Comparison of ENCODE assay signal across 33 cellular contexts in the genomic region with DNA sequence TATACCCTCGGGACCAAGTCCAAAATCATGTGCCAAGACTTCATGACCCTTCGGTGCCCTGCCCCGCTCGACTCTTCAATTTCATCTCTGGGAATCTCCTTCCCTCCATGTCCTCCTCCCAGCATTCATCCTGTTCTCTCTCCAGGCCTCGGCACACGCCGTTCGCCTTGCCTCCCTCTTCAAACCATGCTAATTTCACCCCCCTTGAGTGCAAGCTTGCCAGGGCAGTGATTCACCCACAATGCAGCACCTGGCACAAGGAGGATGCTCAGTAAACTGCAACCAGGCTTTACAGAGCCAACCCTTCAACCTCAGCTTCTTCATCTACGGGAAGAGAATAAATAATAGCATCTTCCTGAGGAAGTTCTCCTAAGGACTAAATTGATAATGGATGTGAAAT. TPM values are rescaled to one million over a fixed set of nuclear protein-coding genes. Genes with fewer than 3 reads are reported as not detected.
DNase-seq lines count a peak whose midpoint lies in the region; ATAC-seq and TF ChIP-seq lines count a peak whose summit lies in the region.
"Had no signal": no experiment of that assay in that cellular context is flagged by ENCODE, and none has a peak within 500 bp of the region (broad histone marks: within the 10 kb centered on the region; RNA-seq: fewer than 3 reads in every experiment).

No MANE protein-coding gene starts in this region.

- no peak overlapping the region for H2BK12ac ChIP-seq in trophoblast cell (ENCODE audit: low read length)

- H3K9me3 ChIP-seq in trophoblast cell (ENCODE audit: insufficient read depth, low read depth, low read length), result peaks cover 6% of the 10 kb centered on the region
- no peaks in the 10 kb centered on the region for H3K9me3 ChIP-seq in hepatocyte (ENCODE audit: low read depth)
- H3K9me3 ChIP-seq: BLaER1, MG63, SJCRH30 had no signal

- H3K4me2 ChIP-seq in trophoblast cell (ENCODE audit: low read length) (no peak overlapping the region), hepatocyte (no peak overlapping the region)
- H3K4me2 ChIP-seq: BLaER1 had no signal

- H3K4me3 ChIP-seq in dorsolateral prefrontal cortex, result peak overlapping the region in 32 of 59 donors; percentile 0 to 59 (median 29)
- H3K4me3 ChIP-seq in trophoblast cell (ENCODE audit: low read depth, low read length), result no peak overlapping the region
- no peak overlapping the region for H3K4me3 ChIP-seq in hepatocyte
- H3K4me3 ChIP-seq: BLaER1, GM12878, GM23248, K562, MG63, SJCRH30 had no signal

- H2BK120ac ChIP-seq in trophoblast cell (ENCODE audit: insufficient read depth, low read length, poor library complexity), result no peak overlapping the region

- no peaks in the 10 kb centered on the region for H3K9me2 ChIP-seq in hepatocyte (replicated peaks; ENCODE audit: insufficient read depth)

- no peak overlapping the region for H3K23ac ChIP-seq in trophoblast cell (ENCODE audit: low read length)

- H3K4me1 ChIP-seq in trophoblast cell (ENCODE audit: control insufficient read depth in 1 of 2, insufficient read depth in 2 of 2, low read length in 2 of 2) (peaks cover 6 to 8% of the 10 kb centered on the region in 2 experiments), hepatocyte (ENCODE audit: insufficient read depth) (peaks cover 7% of the 10 kb centered on the region)

- H4K8ac ChIP-seq in trophoblast cell (ENCODE audit: low read depth, low read length), result no peak overlapping the region

- no peak for ATAC-seq in HG02623 (IDR thresholded peaks at IDR 0.05; ENCODE audit: unreplicated experiment)
- ATAC-seq: Right ventricle myocardium inferior had no signal

- H3K4ac ChIP-seq in trophoblast cell (ENCODE audit: low read depth, low read length), result no peak overlapping the region

- H3K9ac ChIP-seq in trophoblast cell (ENCODE audit: low read length), result no peak overlapping the region
- H3K9ac ChIP-seq: BLaER1, GM23248 had no signal

- no peak overlapping the region for H4K12ac ChIP-seq in trophoblast cell (ENCODE audit: low read depth, low read length)

- DNase-seq in NCI-H2227 (lab: John Stamatoyannopoulos, UW; ENCODE audit: unreplicated experiment), result peak; percentile 12
- no peak for DNase-seq in NCI-H2227 treated with DMSO at 0.1 percent for 48 hours (lab: John Stamatoyannopoulos, UW)
- DNase-seq in Kasumi-1 (lab: John Stamatoyannopoulos, UW), result peak; percentile 20 to 56
- DNase-seq in dorsolateral prefrontal cortex, result peak in 5 of 10 donors; percentile 34 to 75 (median 58)
- no peak for DNase-seq in trophoblast cell
- DNase-seq in hepatocyte (ENCODE audit: low spot score), result no peak
- DNase-seq: CD4-positive, alpha-beta T cell; COR-L47; DMS 273 treated with DMSO at 0.1 percent for 48 hours; DMS79; EL; GDM1; GM23248; H9; MG63; NCI-H1092; NCI-H1436; NCI-H1930; NCI-H2107; NCI-H226; NCI-H524; NCI-H748 treated with DMSO at 0.1 percent for 48 hours; NK-92 treated with Interleukin-12 subunit alpha and Interleukin-12 subunit beta, amount 100 ng/mL, for 24 hours; PC-3; SJCRH30; T-helper 1 cell had no signal

- WGBS in trophoblast cell (ENCODE audit: extremely low coverage, insufficient coverage, insufficient read length), result no CpG with 5 or more reads among the region's 9 CpGs
- WGBS in hepatocyte (ENCODE audit: low lambda C conversion rate, missing lambda C conversion rate), result 91% methylated on average over 9 of the region's 9 CpGs

- H2BK5ac ChIP-seq in trophoblast cell (ENCODE audit: low read depth, low read length, poor library complexity), result no peak overlapping the region

- H3K27ac ChIP-seq in dorsolateral prefrontal cortex, result peak overlapping the region in 47 of 59 donors; percentile 1 to 81 (median 57)
- H3K27ac ChIP-seq in trophoblast cell (ENCODE audit: low read depth, low read length), result no peak overlapping the region
- H3K27ac ChIP-seq in hepatocyte, result no peak overlapping the region
- H3K27ac ChIP-seq: BLaER1, GM23248, SJCRH30 had no signal

- no peak overlapping the region for H2AFZ ChIP-seq in trophoblast cell (ENCODE audit: insufficient read depth, low read length, poor library complexity)
- H2AFZ ChIP-seq in hepatocyte, result no peak overlapping the region
- H2AFZ ChIP-seq: GM23248 had no signal

- H4K20me1 ChIP-seq in hepatocyte (ENCODE audit: insufficient read depth, poor library complexity, severe bottlenecking), result no peaks in the 10 kb centered on the region
- H4K20me1 ChIP-seq: BLaER1 had no signal

- intact Hi-C loops in dorsolateral prefrontal cortex (cut with DNase I), result loop anchor here (1.0 to 5.0 kb wide), 3 partner anchors 52 to 196 kb away; no protein-coding TSS in a partner anchor

- H3K27me3 ChIP-seq in dorsolateral prefrontal cortex, result peaks cover 0 to 30% (median 12%) of the 10 kb centered on the region in 45 donors
- H3K27me3 ChIP-seq in trophoblast cell (ENCODE audit: insufficient read depth, low read length), result no peaks in the 10 kb centered on the region
- H3K27me3 ChIP-seq in hepatocyte, result peaks cover 34% of the 10 kb centered on the region
- H3K27me3 ChIP-seq: MG63, SJCRH30 had no signal

- H3K79me1 ChIP-seq in trophoblast cell (ENCODE audit: low read length), result peaks cover 10% of the 10 kb centered on the region

- no peak overlapping the region for H2AK5ac ChIP-seq in trophoblast cell (ENCODE audit: low read length)

- no peak for TF ChIP-seq CTCF in dorsolateral prefrontal cortex (IDR thresholded peaks at IDR 0.05 in 54 of 56, conservative IDR thresholded peaks at IDR 0.05 in 2 of 56; ENCODE audit: low read depth in 1 of 56, partially characterized antibody in 56 of 56)
- TF ChIP-seq CTCF in hepatocyte (IDR thresholded peaks at IDR 0.05; ENCODE audit: poor library complexity), result no peak

- H3K79me2 ChIP-seq in trophoblast cell (ENCODE audit: control insufficient read depth, insufficient read depth, low read length, poor library complexity) (no peaks in the 10 kb centered on the region), hepatocyte (no peaks in the 10 kb centered on the region)

- H3K36me3 ChIP-seq in trophoblast cell (ENCODE audit: control insufficient read depth in 1 of 2, insufficient read depth in 2 of 2, low read length in 2 of 2), result peaks cover 11 to 19% of the 10 kb centered on the region in 2 experiments
- no peaks in the 10 kb centered on the region for H3K36me3 ChIP-seq in hepatocyte (replicated peaks; ENCODE audit: insufficient read depth, low read depth)
- H3K36me3 ChIP-seq: BLaER1, SJCRH30 had no signal

- no peak overlapping the region for H3K14ac ChIP-seq in trophoblast cell (ENCODE audit: low read length)

- peak overlapping the region; percentile 42 for H4K91ac ChIP-seq in trophoblast cell (ENCODE audit: low read depth, low read length)

- H3K18ac ChIP-seq in trophoblast cell (ENCODE audit: low read length), result no peak overlapping the region

RNA-seq across cellular contexts. Expression of a gene that starts 4.1 kb away (rescaled TPM):
- total RNA-seq in dorsolateral prefrontal cortex, result 100 to 1,000 TPM in 6 of 120 experiments, 10 to 100 TPM in 114; 14.6 to 125 (median 65.5) TPM
- polyA plus RNA-seq in trophoblast cell (2013), result 6.1 and 6.8 TPM in 2 replicates
- 0.24 and 0.43 TPM in 2 replicates for total RNA-seq in hepatocyte
- 0.28 and 0.42 TPM in 2 replicates for polyA plus RNA-seq in hepatocyte
- total RNA-seq: A172; CD4-positive, alpha-beta T cell; GM12878; K562; LHCN-M2; PC-3; Right ventricle myocardium inferior; SJCRH30 had no signal
- polyA plus RNA-seq: GM12878, K562 had no signal

RNA-seq across cellular contexts. Expression of a gene that starts 18.2 kb away (rescaled TPM):
- total RNA-seq in dorsolateral prefrontal cortex, result not detected
- polyA plus RNA-seq in trophoblast cell (2013), result not detected in 2 replicates
- 0.47 TPM in 1 of 2 replicates, not detected in the other for total RNA-seq in hepatocyte
- not detected in 2 replicates for polyA plus RNA-seq in hepatocyte
- total RNA-seq: A172; CD4-positive, alpha-beta T cell; GM12878; GM23248; H9; K562; LHCN-M2; PC-3; Right ventricle myocardium inferior; SJCRH30 had no signal
- polyA plus RNA-seq: GM23248, K562 had no signal

RNA-seq across cellular contexts. Expression of a gene that starts 27.5 kb away (rescaled TPM):
- total RNA-seq in dorsolateral prefrontal cortex, result not detected
- not detected in 2 replicates for polyA plus RNA-seq in trophoblast cell (2013)
- not detected in 2 replicates for total RNA-seq in hepatocyte
- polyA plus RNA-seq in hepatocyte, result not detected in 2 replicates
- total RNA-seq: A172; CD4-positive, alpha-beta T cell; GM12878; GM23248; H9; K562; LHCN-M2; PC-3; Right ventricle myocardium inferior; SJCRH30 had no signal
- polyA plus RNA-seq: GM12878, GM23248, K562 had no signal

Comparison
In these comparisons a context has a peak if more than half of its experiments do, and no peak if none do; other contexts are left out.
1. DNase-seq: peak in NCI-H2227 (single experiment) and Kasumi-1 (2 of 2); none in NCI-H2227 treated with DMSO at 0.1 percent for 48 hours (single experiment), trophoblast cell (0 of 2) and hepatocyte (single experiment).
2. H3K27ac ChIP-seq: peak in dorsolateral prefrontal cortex (47 of 59); none in trophoblast cell (single experiment) and hepatocyte (single experiment).
3. H3K4me3 ChIP-seq: peak in dorsolateral prefrontal cortex (32 of 59); none in trophoblast cell (single experiment) and hepatocyte (single experiment).
4. RNA of a gene that starts 4.1 kb away (total RNA-seq): 14.6 to 125 TPM in dorsolateral prefrontal cortex; 0.24 to 0.43 TPM in hepatocyte; every median in the first group is over 10 times any median in the second.